ENCODE assay signal across 14 cellular contexts in genomic region chr21:34511787-34512451, GRCh38. TPM values are rescaled to one million over a fixed set of nuclear protein-coding genes. Genes with fewer than 3 reads are reported as not detected.
DNase-seq lines count a peak whose midpoint lies in the region; ATAC-seq and TF ChIP-seq lines count a peak whose summit lies in the region.
"Had no signal": no experiment of that assay in that cellular context is flagged by ENCODE, and none has a peak within 500 bp of the region (broad histone marks: within the 10 kb centered on the region; RNA-seq: fewer than 3 reads in every experiment).

Gene KCNE1 (minus strand): TSS chr21:34512210. CDS start chr21:34449634, 62,576 bp downstream.

- H3K9me3 ChIP-seq in psoas muscle: no peaks in the 10 kb centered on the region
- no peaks in the 10 kb centered on the region for H3K9me3 ChIP-seq in BE2C
- H3K9me3 ChIP-seq: HAP-1 had no signal

- H3K36me3 ChIP-seq in psoas muscle (ENCODE audit: insufficient read depth in 1 of 2, low read depth in 1 of 2): peaks cover 0 to 5% of the 10 kb centered on the region in 2 donors
- H3K36me3 ChIP-seq in BE2C: no peaks in the 10 kb centered on the region
- H3K36me3 ChIP-seq: HAP-1 had no signal

- H3K4me3 ChIP-seq in psoas muscle (no peak within 1 kb of the TSS), BE2C (ENCODE audit: low read depth, low read length) (no peak within 1 kb of the TSS)
- H3K4me3 ChIP-seq: HAP-1 had no signal

- DNase-seq in GF-D8 (lab: John Stamatoyannopoulos, UW): peak; percentile 88
- DNase-seq in SKM-1 treated with dmso at 0.1 percent for 144 hours (lab: John Stamatoyannopoulos, UW; ENCODE audit: unreplicated experiment): peak; percentile 73
- peak; percentile 85 for DNase-seq in cardiac septum (ENCODE audit: low spot score)
- no peak for DNase-seq in psoas muscle
- DNase-seq in iPS-NIHi11 (ENCODE audit: low spot score): no peak
- DNase-seq in BE2C: no peak
- DNase-seq in foreskin keratinocyte: no peak
- DNase-seq: activated CD4-positive, alpha-beta T cell treated with anti-CD3 and anti-CD28 coated beads, Interleukin-2, amount 50 U/mL, for 4 hours; activated gamma-delta T cell; cerebellar nuclear complex had no signal

- H3K27me3 ChIP-seq in psoas muscle (ENCODE audit: insufficient read depth in 3 of 3, low read length in 2 of 3) (no peaks in the 10 kb centered on the region), BE2C (no peaks in the 10 kb centered on the region), foreskin keratinocyte (no peaks in the 10 kb centered on the region)

- peak within 1 kb of the TSS; percentile 4 for H3K27ac ChIP-seq in psoas muscle
- H3K27ac ChIP-seq in foreskin keratinocyte: no peak within 1 kb of the TSS

- intact Hi-C loops in cardiac septum (cut with DNase I): loop anchor here (1.0 kb wide), 1 partner anchor 70 kb away; no protein-coding TSS in a partner anchor
- intact Hi-C loops in psoas muscle (cut with DNase I): no loop called here

- 83 to 90% (median 89%) methylated on average over 14 of the region's 14 CpGs for WGBS in psoas muscle, 3 donors

- H3K4me1 ChIP-seq in psoas muscle (no peaks in the 10 kb centered on the region), BE2C (no peaks in the 10 kb centered on the region), foreskin keratinocyte (no peaks in the 10 kb centered on the region)
- H3K4me1 ChIP-seq: HAP-1 had no signal

- TF ChIP-seq CTCF in psoas muscle (IDR thresholded peaks at IDR 0.05) (no peak), BE2C (IDR thresholded peaks at IDR 0.05; ENCODE audit: low read depth, low read length) (no peak), foreskin keratinocyte (conservative IDR thresholded peaks at IDR 0.05) (no peak)

- ATAC-seq in psoas muscle: peak; percentile 21 to 67 (median 55)
- ATAC-seq in GM21723 (IDR thresholded peaks at IDR 0.05; ENCODE audit: unreplicated experiment): no peak
- no peak for ATAC-seq in foreskin keratinocyte
- ATAC-seq: T-cell had no signal

RNA-seq across cellular contexts. Expression of gene KCNE1, which starts in this region (rescaled TPM):
- total RNA-seq in cardiac septum (17.7 TPM), psoas muscle (1 to 10 TPM in 1 of 4 donors, under 1 TPM in 1, not detected in 2; 0.40 to 1.5 TPM), foreskin keratinocyte (0.11 TPM in 1 of 2 replicates, not detected in the other)
- polyA plus RNA-seq in psoas muscle (under 1 TPM in 2 of 3 donors, not detected in 1; 0.26 to 0.35 TPM), foreskin keratinocyte (0.02 and 0.08 TPM in 2 replicates)
- not detected for polyA plus RNA-seq in BE2C (2012; ENCODE audit: insufficient read depth, insufficient read length, low read depth)
- total RNA-seq: kidney epithelial cell had no signal

Comparison
In these comparisons a context has a peak if more than half of its experiments do, and no peak if none do; other contexts are left out.
1. DNase-seq: peak in GF-D8 (single experiment), SKM-1 treated with dmso at 0.1 percent for 144 hours (single experiment) and cardiac septum (single experiment); none in psoas muscle (0 of 2), iPS-NIHi11 (single experiment), BE2C (single experiment) and foreskin keratinocyte (0 of 2).
2. ATAC-seq: peak in psoas muscle (4 of 4); none in GM21723 (single experiment) and foreskin keratinocyte (single experiment).